10 cellular contexts compared by ENCODE assay signal in genomic region chr3:63964287-63965073, GRCh38. TPM values are rescaled to one million over a fixed set of nuclear protein-coding genes. Genes with fewer than 3 reads are reported as not detected.
DNase-seq lines count a peak whose midpoint lies in the region; ATAC-seq, FAIRE-seq and TF ChIP-seq lines count a peak whose summit lies in the region.
"Had no signal": no experiment of that assay in that cellular context is flagged by ENCODE, and none has a peak within 500 bp of the region (broad histone marks: within the 10 kb centered on the region; RNA-seq: fewer than 3 reads in every experiment).

No MANE protein-coding gene starts in this region.

- H3K9me3 ChIP-seq in BLaER1 (no peaks in the 10 kb centered on the region), DND-41 (ENCODE audit: insufficient read depth, low read length, severe bottlenecking) (no peaks in the 10 kb centered on the region), SK-N-SH (no peaks in the 10 kb centered on the region), keratinocyte (ENCODE audit: control insufficient read depth, low read depth, low read length) (no peaks in the 10 kb centered on the region)

- 74% methylated on average over 4 of the region's 4 CpGs for WGBS in SK-N-SH (ENCODE audit: low lambda C conversion rate)

- H3K27me3 ChIP-seq in BLaER1 = no peaks in the 10 kb centered on the region
- H3K27me3 ChIP-seq in DND-41 (ENCODE audit: insufficient read depth, low read length, poor library complexity) = no peaks in the 10 kb centered on the region
- H3K27me3 ChIP-seq in SK-N-SH (ENCODE audit: insufficient read depth) = no peaks in the 10 kb centered on the region
- H3K27me3 ChIP-seq in keratinocyte (ENCODE audit: control insufficient read depth, extremely low read depth, insufficient read depth, low read length) = no peaks in the 10 kb centered on the region

- H3K79me2 ChIP-seq in DND-41 (ENCODE audit: insufficient read depth, low read length) (peaks cover 76% of the 10 kb centered on the region), SK-N-SH (ENCODE audit: insufficient read depth) (peaks cover 70% of the 10 kb centered on the region), keratinocyte (ENCODE audit: control insufficient read depth, insufficient read depth, low read length) (peaks cover 26% of the 10 kb centered on the region)

- no peak for TF ChIP-seq EP300 in SK-N-SH (IDR thresholded peaks at IDR 0.05; ENCODE audit: borderline replicate concordance in 1 of 2, low read depth in 1 of 2, low read length in 1 of 2)

- CTCF ChIA-PET in SK-N-SH (lab: Yijun Ruan, JAX) = interaction anchor here (0.8 to 8.7 kb wide), 7 partner anchors 11 to 520 kb away, joined by 3 to 118 read pairs (median 6); partner anchors contain the start of gene PSMD6

- H2AFZ ChIP-seq in DND-41 (ENCODE audit: low read depth, low read length) (no peak overlapping the region), SK-N-SH (ENCODE audit: low read depth) (no peak overlapping the region), keratinocyte (ENCODE audit: control insufficient read depth, low read length) (no peak overlapping the region)

- H3K4me2 ChIP-seq in BLaER1 (peak overlapping the region; percentile 92), DND-41 (ENCODE audit: insufficient read depth, low read length) (no peak overlapping the region), SK-N-SH (no peak overlapping the region), keratinocyte (ENCODE audit: control insufficient read depth, extremely low read depth, insufficient read depth, low read depth, low read length) (no peak overlapping the region)

- H4K20me1 ChIP-seq in BLaER1 (peaks cover 49% of the 10 kb centered on the region), DND-41 (ENCODE audit: insufficient read depth, low read length) (peaks cover 20% of the 10 kb centered on the region; the same call in 1 of the 2 replicates), SK-N-SH (ENCODE audit: insufficient read depth) (peaks cover 23% of the 10 kb centered on the region), keratinocyte (ENCODE audit: control insufficient read depth, extremely low read depth, insufficient read depth, low read length) (no peaks in the 10 kb centered on the region)

- dilution Hi-C loops in keratinocyte (cut with MboI; ENCODE audit: extremely low pct_ligation_motif_present, low sequenced_read_pairs) = no loop called here

- H3K36me3 ChIP-seq in BLaER1 (peaks cover 8% of the 10 kb centered on the region), DND-41 (ENCODE audit: insufficient read depth, low read length) (peaks cover 18% of the 10 kb centered on the region), SK-N-SH (replicated peaks in 1 of 2; ENCODE audit: control insufficient read depth in 1 of 2, insufficient read depth in 2 of 2, low read length in 1 of 2) (peaks cover 0 to 14% of the 10 kb centered on the region in 2 experiments), keratinocyte (ENCODE audit: control insufficient read depth in 2 of 2, extremely low read depth in 1 of 2, insufficient read depth in 2 of 2, low read length in 2 of 2) (peaks cover 0 to 7% of the 10 kb centered on the region in 2 experiments)

- ATAC-seq in DND-41 (ENCODE audit: insufficient read depth, low read depth) = no peak
- no peak for ATAC-seq in GM18498 (IDR thresholded peaks at IDR 0.05; ENCODE audit: unreplicated experiment)
- no peak for ATAC-seq in omental fat pad (ENCODE audit: low FRiP score)

- H3K4me1 ChIP-seq in BLaER1 (peaks cover 72% of the 10 kb centered on the region), DND-41 (ENCODE audit: insufficient read depth, low read length) (peaks cover 50% of the 10 kb centered on the region), SK-N-SH (ENCODE audit: control insufficient read depth in 1 of 2, insufficient read depth in 2 of 2, low read depth in 1 of 2, low read length in 1 of 2) (peaks cover 11 to 23% of the 10 kb centered on the region in 2 experiments; a peak in 3 of 4 replicates), keratinocyte (ENCODE audit: control insufficient read depth, extremely low read depth, insufficient read depth, low read length) (peaks cover 45% of the 10 kb centered on the region)

- H3K4me3 ChIP-seq in BLaER1 (no peak overlapping the region), DND-41 (ENCODE audit: low read depth in 1 of 2, low read length in 2 of 2) (no peak overlapping the region), SK-N-SH (ENCODE audit: low read depth in 2 of 2, low read length in 1 of 2) (no peak overlapping the region), keratinocyte (ENCODE audit: control insufficient read depth in 2 of 3, extremely low read depth in 1 of 3, insufficient read depth in 2 of 3, low read depth in 1 of 3, low read length in 3 of 3) (no peak overlapping the region)

- TF ChIP-seq RAD21 in SK-N-SH (IDR thresholded peaks at IDR 0.05; ENCODE audit: low read length) = no peak

- 0 out of 2 replicates have a peak overlapping the region, but pooled peaks have one; percentile 47 for H3K27ac ChIP-seq in BLaER1
- peak overlapping the region; percentile 18; the same call in 1 of the 2 replicates for H3K27ac ChIP-seq in DND-41 (ENCODE audit: low read length)
- peak overlapping the region in 1 of 2 experiments; percentile 17; a peak in 1 of 4 replicates for H3K27ac ChIP-seq in SK-N-SH (ENCODE audit: low read depth in 2 of 2, low read length in 1 of 2)
- H3K27ac ChIP-seq in keratinocyte (ENCODE audit: control insufficient read depth, insufficient read depth, low read length) = no peak overlapping the region

- peaks cover 5% of the 10 kb centered on the region for H3F3A ChIP-seq in SK-N-SH (replicated peaks; ENCODE audit: insufficient read depth)

- H3K9ac ChIP-seq in BLaER1 = peak overlapping the region; percentile 31; the same call in 1 of the 2 replicates
- H3K9ac ChIP-seq in DND-41 (ENCODE audit: low read depth, low read length) = no peak overlapping the region
- no peak overlapping the region for H3K9ac ChIP-seq in SK-N-SH
- no peak overlapping the region for H3K9ac ChIP-seq in keratinocyte (ENCODE audit: control insufficient read depth, extremely low read depth, insufficient read depth, low read length)

- no peaks in the 10 kb centered on the region for H3K9me2 ChIP-seq in SK-N-SH

- TF ChIP-seq CTCF in DND-41 (IDR thresholded peaks at IDR 0.05; ENCODE audit: borderline replicate concordance, extremely low read depth, low read length, poor library complexity, severe bottlenecking) (no peak), SK-N-SH (IDR thresholded peaks at IDR 0.05) (no peak), keratinocyte (optimal IDR thresholded peaks at IDR 0.05 in 1 of 3, IDR thresholded peaks at IDR 0.05 in 1 of 3, conservative IDR thresholded peaks at IDR 0.05 in 1 of 3; ENCODE audit: extremely low read depth in 1 of 3, insufficient read depth in 2 of 3, low read length in 3 of 3) (no peak), GM10266 (IDR thresholded peaks at IDR 0.05; ENCODE audit: control insufficient read depth, insufficient read depth, low read depth, missing control alignments) (no peak), omental fat pad (IDR thresholded peaks at IDR 0.05) (no peak)

- DNase-seq in DND-41 = no peak
- DNase-seq in SK-N-SH = no peak
- no peak for DNase-seq in keratinocyte (ENCODE audit: low read depth, low spot score)
- DNase-seq in GM10266 (ENCODE audit: extremely low spot score) = no peak
- no peak for DNase-seq in omental fat pad (ENCODE audit: low spot score)
- DNase-seq in COLO668 (lab: John Stamatoyannopoulos, UW; ENCODE audit: unreplicated experiment) = no peak

- FAIRE-seq in keratinocyte (lab: Jason Lieb, UNC) = peak; percentile 17

- POLR2A ChIA-PET in SK-N-SH (lab: Yijun Ruan, JAX) = interaction anchor here (1.0 kb wide), 1 partner anchor 1633 kb away, joined by 3 read pairs; no protein-coding TSS in a partner anchor

- no peaks in the 10 kb centered on the region for H3K9me1 ChIP-seq in keratinocyte (ENCODE audit: control insufficient read depth, extremely low read depth, insufficient read depth, low read length)

TF ChIP-seq in SK-N-SH, 30 proteins besides CTCF, POLR2A, EP300 and RAD21 (continues in another document):
- no peak for TF ChIP-seq PBX3 (IDR thresholded peaks at IDR 0.05)
- TF ChIP-seq MAX (IDR thresholded peaks at IDR 0.05; ENCODE audit: low read depth) = no peak
- TF ChIP-seq GATA2 (CRISPR knock-in tag; IDR thresholded peaks at IDR 0.05) = peak; percentile 62
- TF ChIP-seq NRF1 (IDR thresholded peaks at IDR 0.05; ENCODE audit: low read depth, low read length) = no peak

RNA-seq across cellular contexts. Expression of gene SCAANT1, which starts 52.3 kb away (rescaled TPM):
- not detected in 2 replicates for polyA plus RNA-seq in SK-N-SH (2012; rRNA removed)
- polyA plus RNA-seq in SK-N-SH (2012; cell fraction: cytosol; rRNA removed) = not detected in 2 replicates
- polyA plus RNA-seq in SK-N-SH (2012; cell fraction: nucleus; rRNA removed) = not detected in 2 replicates
- not detected in 3 replicates for polyA plus RNA-seq in keratinocyte
- not detected for polyA plus RNA-seq in keratinocyte (2011; ENCODE audit: low read depth)
- not detected in 2 replicates for polyA plus RNA-seq in keratinocyte (2011; cell fraction: cytosol; rRNA removed)
- not detected in 2 replicates for polyA plus RNA-seq in keratinocyte (2011; cell fraction: nucleus; rRNA removed)
- not detected in 2 replicates for polyA plus RNA-seq in keratinocyte (2012; ENCODE audit: low replicate concordance)
- not detected in 3 replicates for polyA minus RNA-seq in keratinocyte
- not detected for polyA minus RNA-seq in keratinocyte (2011; cell fraction: cytosol; rRNA and poly(A)+ RNA removed)
- not detected in 2 replicates for polyA minus RNA-seq in keratinocyte (2011; cell fraction: nucleus; rRNA and poly(A)+ RNA removed)
- total RNA-seq in omental fat pad = not detected
- total RNA-seq: T-helper 2 cell treated with Interferon-gamma antibody and Interleukin-4, amounts not matched to agents 100 ng/mL and 5 ng/mL, for 36 hours had no signal
- polyA plus RNA-seq: fibroblast of lung had no signal

RNA-seq across cellular contexts. Expression of gene PSMD6, which starts 58.8 kb away (rescaled TPM):
- polyA plus RNA-seq in SK-N-SH (2012; rRNA removed) (75.7 and 90.3 TPM in 2 replicates), keratinocyte (64.8 to 100 TPM (median 95.2 TPM) in 3 replicates)
- polyA plus RNA-seq in SK-N-SH (2012; cell fraction: cytosol; rRNA removed) = 107 and 114 TPM in 2 replicates
- polyA plus RNA-seq in SK-N-SH (2012; cell fraction: nucleus; rRNA removed) = 55.0 and 70.8 TPM in 2 replicates
- polyA plus RNA-seq in keratinocyte (2011; ENCODE audit: low read depth) = 186 TPM
- 77.2 and 96.3 TPM in 2 replicates for polyA plus RNA-seq in keratinocyte (2011; cell fraction: cytosol; rRNA removed)
- 70.0 and 91.4 TPM in 2 replicates for polyA plus RNA-seq in keratinocyte (2011; cell fraction: nucleus; rRNA removed)
- polyA plus RNA-seq in keratinocyte (2012; ENCODE audit: low replicate concordance) = 105 and 115 TPM in 2 replicates
- 10.8 to 69.2 TPM (median 31.4 TPM) in 3 replicates for polyA minus RNA-seq in keratinocyte
- 59.3 TPM for polyA minus RNA-seq in keratinocyte (2011; cell fraction: cytosol; rRNA and poly(A)+ RNA removed)
- polyA minus RNA-seq in keratinocyte (2011; cell fraction: nucleus; rRNA and poly(A)+ RNA removed) = 29.0 and 40.0 TPM in 2 replicates
- 10 to 100 TPM; 52.8 to 86.2 (median 53.4) TPM for total RNA-seq in omental fat pad
